ENCODE assay signal across 11 cellular contexts in genomic region chr9:121324316-121324715, GRCh38. TPM values are rescaled to one million over a fixed set of nuclear protein-coding genes. Genes with fewer than 3 reads are reported as not detected.
DNase-seq lines count a peak whose midpoint lies in the region; ATAC-seq and TF ChIP-seq lines count a peak whose summit lies in the region.
"Had no signal": no experiment of that assay in that cellular context is flagged by ENCODE, and none has a peak within 500 bp of the region (broad histone marks: within the 10 kb centered on the region; RNA-seq: fewer than 3 reads in every experiment).

No MANE protein-coding gene starts in this region.

- DNase-seq in SIG-M5 treated with dmso at 0.1 percent for 504 hours (lab: John Stamatoyannopoulos, UW; ENCODE audit: unreplicated experiment) (peak; percentile 44), SIG-M5 (lab: John Stamatoyannopoulos, UW) (no peak), Peyer's patch (no peak), transverse colon (no peak), natural killer cell (no peak), neural progenitor cell (ENCODE audit: low spot score) (no peak)
- no peak for DNase-seq in activated naive CD4-positive, alpha-beta T cell (lab: John Stamatoyannopoulos, UW)
- DNase-seq: anterior cingulate cortex, NCI-H2029 had no signal

- H3K4me3 Mint-ChIP-seq in natural killer cell (no peak overlapping the region), neural progenitor cell (no peak overlapping the region)

- H3K9me3 ChIP-seq in Peyer's patch = no peaks in the 10 kb centered on the region
- no peaks in the 10 kb centered on the region for H3K9me3 ChIP-seq in muscle layer of duodenum (ENCODE audit: control insufficient read depth in 1 of 2, low read length in 2 of 2)
- H3K9me3 ChIP-seq in transverse colon = no peaks in the 10 kb centered on the region
- no peaks in the 10 kb centered on the region for H3K9me3 ChIP-seq in neural progenitor cell (ENCODE audit: low read depth)

- H3K27me3 Mint-ChIP-seq in natural killer cell (ENCODE audit: low read depth in 2 of 2) = no peaks in the 10 kb centered on the region
- peaks cover 2% of the 10 kb centered on the region for H3K27me3 Mint-ChIP-seq in neural progenitor cell (ENCODE audit: insufficient read depth, low read depth)

- no peak overlapping the region for H3K4me3 ChIP-seq in Peyer's patch
- no peak overlapping the region for H3K4me3 ChIP-seq in muscle layer of duodenum (ENCODE audit: low read depth in 1 of 2, low read length in 2 of 2)
- no peak overlapping the region for H3K4me3 ChIP-seq in transverse colon
- H3K4me3 ChIP-seq in neural progenitor cell = no peak overlapping the region
- H3K4me3 ChIP-seq: K562 had no signal

- H3K4me1 ChIP-seq in Peyer's patch = peaks cover 0 to 30% (median 2%) of the 10 kb centered on the region in 4 donors
- peaks cover 9 to 44% of the 10 kb centered on the region in 2 donors for H3K4me1 ChIP-seq in muscle layer of duodenum (ENCODE audit: control insufficient read depth in 1 of 2, insufficient read depth in 2 of 2, low read length in 2 of 2)
- peaks cover 9 to 41% (median 15%) of the 10 kb centered on the region in 4 donors for H3K4me1 ChIP-seq in transverse colon
- no peaks in the 10 kb centered on the region for H3K4me1 ChIP-seq in neural progenitor cell

- H3K4me2 ChIP-seq in neural progenitor cell = no peak overlapping the region

- intact Hi-C loops in transverse colon (cut with DNase I; ENCODE audit: low total_unique reads) = loop anchor here (5.0 kb wide), 1 partner anchor 48 kb away; the partner anchor contains the start of gene STOM
- intact Hi-C loops in natural killer cell (cut with micrococcal nuclease) = loop anchor here (5.0 kb wide), 1 partner anchor 122 kb away; the partner anchor contains the start of gene RAB14

- in situ Hi-C loops in transverse colon (cut with MboI; ENCODE audit: low pct_ligation_motif_present in 1 of 4, low pct_unique_long_range_greater_than_20kb in 1 of 4, low sequenced_read_pairs in 3 of 4) = loop anchor here in 3 of 4 donors (5.0 to 25.0 kb wide), 2 partner anchors 73 to 112 kb away; partner anchors contain the start of gene RAB14 (in 2 of the 3)

- H3K9ac ChIP-seq in neural progenitor cell = no peak overlapping the region

- no peak for ATAC-seq in natural killer cell
- ATAC-seq: K562 had no signal

- H3K27ac Mint-ChIP-seq in natural killer cell = no peak overlapping the region
- H3K27ac Mint-ChIP-seq in neural progenitor cell = no peak overlapping the region

- TF ChIP-seq POLR2A in Peyer's patch (IDR thresholded peaks at IDR 0.05) = no peak
- no peak for TF ChIP-seq POLR2A in transverse colon (IDR thresholded peaks at IDR 0.05)

- H3K27me3 ChIP-seq in Peyer's patch (no peaks in the 10 kb centered on the region), muscle layer of duodenum (ENCODE audit: low read depth, low read length) (no peaks in the 10 kb centered on the region), transverse colon (no peaks in the 10 kb centered on the region), neural progenitor cell (no peaks in the 10 kb centered on the region)

- 81 to 100% methylated on average over 2 to 5 of the region's 5 CpGs for WGBS in transverse colon (ENCODE audit: low coverage in 1 of 2), 2 donors

- H3K79me2 ChIP-seq in neural progenitor cell (ENCODE audit: low read depth) = no peaks in the 10 kb centered on the region

- peaks cover 38 to 41% of the 10 kb centered on the region in 2 donors for H3K4me1 Mint-ChIP-seq in natural killer cell
- H3K4me1 Mint-ChIP-seq in neural progenitor cell = peaks cover 13% of the 10 kb centered on the region

- no peaks in the 10 kb centered on the region for H4K20me1 ChIP-seq in neural progenitor cell (ENCODE audit: low read depth)

- H3F3A ChIP-seq in neural progenitor cell (ENCODE audit: low read depth) = no peaks in the 10 kb centered on the region

- TF ChIP-seq CTCF in Peyer's patch (IDR thresholded peaks at IDR 0.05) (no peak), transverse colon (IDR thresholded peaks at IDR 0.05) (no peak), natural killer cell (IDR thresholded peaks at IDR 0.05) (no peak), neural progenitor cell (IDR thresholded peaks at IDR 0.05) (no peak)

- H3K36me3 ChIP-seq in Peyer's patch (peaks cover 0 to 80% (median 0%) of the 10 kb centered on the region in 3 donors), muscle layer of duodenum (ENCODE audit: control insufficient read depth in 1 of 2, insufficient read depth in 2 of 2, low read length in 2 of 2) (peaks cover 66 to 70% of the 10 kb centered on the region in 2 donors), transverse colon (peaks cover 0 to 48% (median 22%) of the 10 kb centered on the region in 4 donors), neural progenitor cell (no peaks in the 10 kb centered on the region)

- no peak overlapping the region for H2AFZ ChIP-seq in neural progenitor cell (replicated peaks)

- no peak for TF ChIP-seq EP300 in transverse colon (IDR thresholded peaks at IDR 0.05; ENCODE audit: low read depth)

- peaks cover 8% of the 10 kb centered on the region for H3K36me3 Mint-ChIP-seq in natural killer cell
- peaks cover 10% of the 10 kb centered on the region for H3K36me3 Mint-ChIP-seq in neural progenitor cell

- H3K27ac ChIP-seq in Peyer's patch = peak overlapping the region in 3 of 4 donors; percentile 26 to 83 (median 27)
- peak overlapping the region; percentile 92 for H3K27ac ChIP-seq in muscle layer of duodenum (ENCODE audit: low read length)
- peak overlapping the region; percentile 72 to 87 (median 84) for H3K27ac ChIP-seq in transverse colon
- no peak overlapping the region for H3K27ac ChIP-seq in neural progenitor cell

- H3K9me3 Mint-ChIP-seq in natural killer cell = no peaks in the 10 kb centered on the region
- no peaks in the 10 kb centered on the region for H3K9me3 Mint-ChIP-seq in neural progenitor cell

RNA-seq across cellular contexts. Expression of gene STOM, which starts 45.7 kb away (rescaled TPM):
- 10 to 100 TPM; 30.5 to 60.1 (median 47.2) TPM for total RNA-seq in Peyer's patch
- 100 to 1,000 TPM in 2 of 4 donors, 10 to 100 TPM in 2; 78.2 to 195 (median 111) TPM for total RNA-seq in transverse colon
- total RNA-seq in natural killer cell = 100 to 1,000 TPM; 185 to 241 (median 189) TPM
- 61.5 and 99.4 TPM in 2 replicates for total RNA-seq in neural progenitor cell (ENCODE audit: low replicate concordance)

RNA-seq across cellular contexts. Expression of gene GSN, which starts 56.4 kb away (rescaled TPM):
- total RNA-seq in Peyer's patch (100 to 1,000 TPM; 364 to 571 (median 480) TPM), transverse colon (100 to 1,000 TPM; 628 to 986 (median 782) TPM), natural killer cell (100 to 1,000 TPM in 2 of 3 donors, 10 to 100 TPM in 1; 92.9 to 103 (median 103) TPM), neural progenitor cell (ENCODE audit: low replicate concordance) (72.1 and 114 TPM in 2 replicates)
